ENCODE assay signal across 8 cellular contexts in genomic region chr17:59001158-59001814, GRCh38.
DNase-seq lines count a peak whose midpoint lies in the region; ATAC-seq and TF ChIP-seq lines count a peak whose summit lies in the region.

No MANE protein-coding gene starts in this region.

- no peaks in the 10 kb centered on the region for H3K36me3 Mint-ChIP-seq in T-helper 17 cell (ENCODE audit: low read depth)

- H3K4me3 Mint-ChIP-seq in T-helper 17 cell: peak overlapping the region; percentile 84

- peaks cover 13% of the 10 kb centered on the region for H3K4me1 Mint-ChIP-seq in T-helper 17 cell

- no peaks in the 10 kb centered on the region for H3K36me3 ChIP-seq in left lung

- H3K27ac Mint-ChIP-seq in T-helper 17 cell: peak overlapping the region; percentile 93

- TF ChIP-seq CTCF in left lung (IDR thresholded peaks at IDR 0.05): no peak

- no peak overlapping the region for H3K4me3 ChIP-seq in left lung

- peaks cover 0 to 45% of the 10 kb centered on the region in 2 donors for H3K4me1 ChIP-seq in left lung

- intact Hi-C loops in left lung (cut with DNase I): loop anchor here in 1 of 2 donors (10.0 kb wide), 1 partner anchor 416 kb away; no protein-coding TSS in a partner anchor

- H3K27ac ChIP-seq in left lung: peak overlapping the region; percentile 63 to 71

- ATAC-seq in GM18907 (IDR thresholded peaks at IDR 0.05; ENCODE audit: unreplicated experiment): peak; percentile 92
- peak; percentile 92 for ATAC-seq in HG03045 (IDR thresholded peaks at IDR 0.05; ENCODE audit: unreplicated experiment)
- peak; percentile 98 for ATAC-seq in T-helper 17 cell
- peak; percentile 77 for ATAC-seq in left lung

- H3K9me3 ChIP-seq in T-helper 17 cell (ENCODE audit: control insufficient read depth, low read length, poor library complexity, severe bottlenecking) (no peaks in the 10 kb centered on the region), left lung (no peaks in the 10 kb centered on the region)

- DNase-seq in T-helper 17 cell (peak; percentile 31 to 40 (median 37)), amniotic epithelial cell (ENCODE audit: low read depth) (peak; percentile 69), left lung (peak in 1 of 2 donors; percentile 71), NCI-H345 (lab: John Stamatoyannopoulos, UW) (no peak), NCI-H2196 (lab: John Stamatoyannopoulos, UW; ENCODE audit: unreplicated experiment) (no peak)
- peak; percentile 44 for DNase-seq in stimulated activated CD8-positive, alpha-beta memory T cell treated with anti-CD3 and anti-CD28 coated beads, Interleukin-12 subunit alpha, Interleukin-12 subunit beta, amount 100 ng/mL, for 24 hours (ENCODE audit: extremely low read depth)

- H3K27me3 ChIP-seq in left lung: no peaks in the 10 kb centered on the region

- no peaks in the 10 kb centered on the region for H3K27me3 Mint-ChIP-seq in T-helper 17 cell

Comparison
In these comparisons a context has a peak if more than half of its experiments do, and no peak if none do; other contexts are left out.
1. DNase-seq: peak in T-helper 17 cell (3 of 3), amniotic epithelial cell (single experiment) and stimulated activated CD8-positive, alpha-beta memory T cell treated with anti-CD3 and anti-CD28 coated beads, Interleukin-12 subunit alpha, Interleukin-12 subunit beta, amount 100 ng/mL, for 24 hours (single experiment); none in NCI-H345 (single experiment) and NCI-H2196 (single experiment).
2. Peak in every context shown above with its lines, with median percentiles within 50 percentile points of each other: ATAC-seq.